Comparison of ENCODE assay signal across 8 cellular contexts in the genomic region with DNA sequence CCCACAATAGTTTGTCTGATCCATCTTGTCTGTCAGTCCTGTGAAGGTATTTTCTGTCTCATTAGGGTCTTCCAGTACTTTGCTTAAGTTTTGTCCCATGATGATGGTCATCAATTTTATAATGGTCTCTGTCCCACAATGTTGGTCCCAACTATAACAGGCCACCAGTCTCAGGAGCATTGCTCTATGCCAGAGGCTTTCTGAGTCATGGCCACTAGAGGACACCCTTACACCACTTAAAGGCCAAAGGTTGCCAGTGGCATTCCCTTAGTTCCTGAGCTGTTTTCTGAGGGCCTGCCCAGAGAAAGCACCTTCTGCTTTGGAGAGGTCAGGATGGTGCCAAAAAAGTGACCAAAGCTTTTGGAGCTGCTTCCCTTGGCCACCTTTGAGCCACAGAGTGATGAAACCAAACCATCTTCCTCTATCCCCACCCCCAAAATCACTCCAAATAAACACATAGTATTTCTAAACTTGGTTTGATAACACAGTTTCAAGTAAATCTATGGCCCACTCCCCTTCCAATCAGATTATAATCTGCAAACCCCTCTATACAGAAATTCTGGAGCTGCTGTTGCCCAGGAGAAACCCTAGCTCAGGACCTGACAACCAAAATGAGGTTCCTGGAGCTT.
A peak's percentile ranks its signal among the peaks of the same experiment; 100 is the strongest.
DNase-seq lines count a peak whose midpoint lies in the region; ATAC-seq and TF ChIP-seq lines count a peak whose summit lies in the region.

No MANE protein-coding gene starts in this region.

- H3K9ac ChIP-seq in parathyroid adenoma: no peak overlapping the region

- no peak overlapping the region for H3K27ac ChIP-seq in parathyroid adenoma

- peak; percentile 88 for ATAC-seq in GM19463 (IDR thresholded peaks at IDR 0.05; ENCODE audit: unreplicated experiment)

- DNase-seq in D341Med (ENCODE audit: low spot score) (peak; percentile 78), HK-2 (ENCODE audit: unreplicated experiment) (peak; percentile 30), NOMO-1 treated with dmso at 0.1 percent for 144 hours (lab: John Stamatoyannopoulos, UW; ENCODE audit: unreplicated experiment) (peak; percentile 15), globus pallidus (ENCODE audit: low spot score) (peak; percentile 61)
- peak; percentile 74 for DNase-seq in activated effector memory CD4-positive, alpha-beta T cell treated with anti-CD3 and anti-CD28 coated beads, Interleukin-2, amount 50 U/mL, for 16 hours
- no peak for DNase-seq in effector CD8-positive, alpha-beta T cell (lab: John Stamatoyannopoulos, UW)

- no peaks in the 10 kb centered on the region for H3K4me1 ChIP-seq in parathyroid adenoma

- no peak overlapping the region for H2AFZ ChIP-seq in parathyroid adenoma

- no peaks in the 10 kb centered on the region for H3K79me2 ChIP-seq in parathyroid adenoma

- no peaks in the 10 kb centered on the region for H3K36me3 ChIP-seq in parathyroid adenoma (ENCODE audit: control insufficient read depth, insufficient read depth, low read length)

- no peak overlapping the region for H3K4me3 ChIP-seq in parathyroid adenoma (ENCODE audit: low read depth, low read length)

- H3K4me2 ChIP-seq in parathyroid adenoma (ENCODE audit: low read length): no peak overlapping the region

- H3K9me3 ChIP-seq in parathyroid adenoma (ENCODE audit: control insufficient read depth, low read length): no peaks in the 10 kb centered on the region

- H3K27me3 ChIP-seq in parathyroid adenoma (ENCODE audit: control insufficient read depth, insufficient read depth, low read length): no peaks in the 10 kb centered on the region

- TF ChIP-seq CTCF in parathyroid adenoma (IDR thresholded peaks at IDR 0.05): peak; percentile 76
